18 cellular contexts compared by ENCODE assay signal in the genomic region with DNA sequence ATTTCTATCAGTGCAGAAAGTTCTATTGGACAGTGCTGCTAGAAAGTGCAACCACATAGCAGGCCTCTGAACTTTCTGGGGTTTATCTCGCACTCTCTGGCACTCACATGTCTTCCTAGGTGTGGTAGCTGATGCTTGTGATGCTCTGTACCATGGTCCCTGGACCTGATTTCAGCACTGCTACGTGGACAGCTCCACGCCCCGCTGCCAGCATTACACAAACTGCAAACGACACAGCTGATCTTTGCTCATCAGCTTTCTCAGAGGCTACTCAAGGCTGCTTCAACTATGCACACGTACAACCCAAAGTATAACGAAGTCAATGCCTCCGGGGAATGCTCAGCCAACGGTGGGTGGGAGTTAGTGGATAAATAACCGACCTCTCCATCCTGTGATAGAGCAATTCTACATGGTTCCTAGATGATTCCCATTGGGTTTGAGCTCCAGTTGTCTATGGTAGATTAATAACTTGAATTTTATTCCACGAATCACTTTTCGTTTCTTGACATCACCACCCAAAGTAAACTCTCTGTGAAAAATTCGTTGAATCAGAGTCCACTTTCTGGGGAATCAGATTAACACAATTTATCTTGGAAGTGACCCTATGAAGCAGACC.
DNase-seq lines count a peak whose midpoint lies in the region; TF ChIP-seq lines count a peak whose summit lies in the region.
"Had no signal": no experiment of that assay in that cellular context is flagged by ENCODE, and none has a peak within 500 bp of the region (broad histone marks: within the 10 kb centered on the region; RNA-seq: fewer than 3 reads in every experiment).

No MANE protein-coding gene starts in this region.

- no peaks in the 10 kb centered on the region for H3K4me1 Mint-ChIP-seq in endothelial cell (ENCODE audit: unreplicated experiment)

- no peak overlapping the region for H3K9ac ChIP-seq in colonic mucosa (ENCODE audit: low read depth in 2 of 2, low read length in 2 of 2)

- H3K4me1 ChIP-seq in breast epithelium: no peaks in the 10 kb centered on the region
- H3K4me1 ChIP-seq in testis: no peaks in the 10 kb centered on the region
- H3K4me1 ChIP-seq in colonic mucosa: no peaks in the 10 kb centered on the region
- H3K4me1 ChIP-seq: body of pancreas, psoas muscle had no signal

- no peak for TF ChIP-seq CTCF in breast epithelium (IDR thresholded peaks at IDR 0.05)
- no peak for TF ChIP-seq CTCF in endothelial cell (IDR thresholded peaks at IDR 0.05; ENCODE audit: unreplicated experiment)
- no peak for TF ChIP-seq CTCF in testis (IDR thresholded peaks at IDR 0.05)
- TF ChIP-seq CTCF in colonic mucosa (IDR thresholded peaks at IDR 0.05): no peak

- TF ChIP-seq POLR2A in breast epithelium (IDR thresholded peaks at IDR 0.05): no peak
- TF ChIP-seq POLR2A in testis (IDR thresholded peaks at IDR 0.05): no peak

- H3K9me3 ChIP-seq in breast epithelium (no peaks in the 10 kb centered on the region), testis (no peaks in the 10 kb centered on the region), colonic mucosa (no peaks in the 10 kb centered on the region)
- H3K9me3 ChIP-seq: body of pancreas, psoas muscle had no signal

- in situ Hi-C loops in T47D (cut with HindIII; ENCODE audit: low pct_unique_long_range_greater_than_20kb, low sequenced_read_pairs): no loop called here

- 16 to 27% methylated on average over 13 of the region's 13 CpGs for WGBS in testis, 2 donors

- peak; percentile 11 to 42 for DNase-seq in T47D (ENCODE audit: low read depth in 1 of 2, low spot score in 1 of 2)
- no peak for DNase-seq in breast epithelium (ENCODE audit: low spot score in 2 of 2)
- DNase-seq in NCI-H460 (ENCODE audit: extremely low read depth, low read depth): peak; percentile 24
- peak; percentile 59 for DNase-seq in endothelial cell (ENCODE audit: low spot score)
- DNase-seq in testis: peak; percentile 40
- DNase-seq in NCI-H146 (lab: John Stamatoyannopoulos, UW): no peak
- no peak for DNase-seq in colonic mucosa
- DNase-seq in cortex of kidney (lab: John Stamatoyannopoulos, UW): no peak
- DNase-seq: activated CD8-positive, alpha-beta memory T cell treated with anti-CD3 and anti-CD28 coated beads for 24 hours; activated effector memory CD4-positive, alpha-beta T cell treated with Interleukin-2 at 50 U/mL for 16 hours; body of pancreas; DMS153; effector CD4-positive, alpha-beta T cell; NCI-H1417; NCI-H510A; psoas muscle had no signal

- intact Hi-C loops in breast epithelium (cut with DNase I; ENCODE audit: low total_unique reads) (no loop called here), testis (cut with DNase I; ENCODE audit: low total_unique reads) (no loop called here), colonic mucosa (cut with DNase I) (no loop called here)

- H3K36me3 ChIP-seq in breast epithelium: no peaks in the 10 kb centered on the region
- no peaks in the 10 kb centered on the region for H3K36me3 ChIP-seq in testis (ENCODE audit: low read depth, missing control alignments)
- no peaks in the 10 kb centered on the region for H3K36me3 ChIP-seq in colonic mucosa

- no peaks in the 10 kb centered on the region for H3K27me3 Mint-ChIP-seq in endothelial cell (ENCODE audit: unreplicated experiment)

- no peak overlapping the region for H3K27ac Mint-ChIP-seq in endothelial cell (ENCODE audit: unreplicated experiment)
- H3K27ac Mint-ChIP-seq: T-helper 1 cell treated with Interleukin-12 subunit alpha and Interleukin-12 subunit beta and Interleukin-4 antibody, amounts not matched to agents 30 μg/mL and 1 μg/mL, for 36 hours; type B pancreatic cell had no signal

- H3K36me3 Mint-ChIP-seq in endothelial cell (ENCODE audit: low read depth, unreplicated experiment): no peaks in the 10 kb centered on the region
- H3K36me3 Mint-ChIP-seq: type B pancreatic cell had no signal

- H3K4me3 Mint-ChIP-seq in endothelial cell (ENCODE audit: unreplicated experiment): no peak overlapping the region
- H3K4me3 Mint-ChIP-seq: T-helper 1 cell treated with Interleukin-12 subunit alpha and Interleukin-12 subunit beta and Interleukin-4 antibody, amounts not matched to agents 30 μg/mL and 1 μg/mL, for 36 hours; type B pancreatic cell had no signal

- H3K27me3 ChIP-seq in breast epithelium: no peaks in the 10 kb centered on the region
- H3K27me3 ChIP-seq in testis: no peaks in the 10 kb centered on the region
- H3K27me3 ChIP-seq in colonic mucosa: no peaks in the 10 kb centered on the region
- H3K27me3 ChIP-seq: body of pancreas had no signal

- no peaks in the 10 kb centered on the region for H3K9me3 Mint-ChIP-seq in endothelial cell (ENCODE audit: unreplicated experiment)
- H3K9me3 Mint-ChIP-seq: T-helper 1 cell treated with Interleukin-12 subunit alpha and Interleukin-12 subunit beta and Interleukin-4 antibody, amounts not matched to agents 30 μg/mL and 1 μg/mL, for 36 hours; type B pancreatic cell had no signal

- no peak overlapping the region for H3K4me3 ChIP-seq in breast epithelium
- no peak overlapping the region for H3K4me3 ChIP-seq in testis
- H3K4me3 ChIP-seq in colonic mucosa: no peak overlapping the region
- H3K4me3 ChIP-seq: body of pancreas, psoas muscle had no signal

- H3K27ac ChIP-seq in breast epithelium: no peak overlapping the region
- H3K27ac ChIP-seq in testis: no peak overlapping the region
- H3K27ac ChIP-seq in colonic mucosa: no peak overlapping the region
- H3K27ac ChIP-seq: body of pancreas, psoas muscle had no signal

Comparison
In these comparisons a context has a peak if more than half of its experiments do, and no peak if none do; other contexts are left out.
1. DNase-seq: peak in T47D (2 of 2), NCI-H460 (single experiment), endothelial cell (single experiment) and testis (single experiment); none in breast epithelium (0 of 2), NCI-H146 (single experiment), colonic mucosa (single experiment) and cortex of kidney (single experiment).